Comparison of ENCODE assay signal across 12 cellular contexts in genomic region chr6:81981812-81982211, GRCh38.
DNase-seq lines count a peak whose midpoint lies in the region; ATAC-seq and TF ChIP-seq lines count a peak whose summit lies in the region.
"Had no signal": no experiment of that assay in that cellular context is flagged by ENCODE, and none has a peak within 500 bp of the region (broad histone marks: within the 10 kb centered on the region; RNA-seq: fewer than 3 reads in every experiment).

No MANE protein-coding gene starts in this region.

- H3K36me3 Mint-ChIP-seq in Calu3 (ENCODE audit: insufficient read depth, unreplicated experiment) = no peaks in the 10 kb centered on the region
- H3K36me3 Mint-ChIP-seq in HFFc6 (ENCODE audit: low read depth) = 0 out of 2 replicates have a peak, but pooled peaks cover 5% of the 10 kb centered on the region
- H3K36me3 Mint-ChIP-seq in WTC11 = no peaks in the 10 kb centered on the region; the same call in 1 of the 2 replicates

- peak overlapping the region; percentile 32 for H3K4me2 ChIP-seq in SK-N-SH

- peak overlapping the region; percentile 43 to 69; a peak in 3 of 4 replicates for H3K27ac ChIP-seq in SK-N-SH (ENCODE audit: low read depth in 2 of 2, low read length in 1 of 2)
- H3K27ac ChIP-seq: gastrocnemius medialis, testis had no signal

- H3K36me3 ChIP-seq in SK-N-SH (replicated peaks in 1 of 2; ENCODE audit: control insufficient read depth in 1 of 2, insufficient read depth in 2 of 2, low read length in 1 of 2) = peaks cover 0 to 2% of the 10 kb centered on the region in 2 experiments
- H3K36me3 ChIP-seq: gastrocnemius medialis had no signal

- H2AFZ ChIP-seq in SK-N-SH (ENCODE audit: low read depth) = peak overlapping the region; percentile 52; the same call in 1 of the 2 replicates

- peak; percentile 23 for DNase-seq in Calu3
- peak; percentile 72 for DNase-seq in HFFc6
- no peak for DNase-seq in SK-N-SH
- DNase-seq in glomerular endothelial cell (ENCODE audit: extremely low read depth, low read depth, low spot score) = peak; percentile 39
- no peak for DNase-seq in UCSD-AML1 (lab: John Stamatoyannopoulos, UW; ENCODE audit: unreplicated experiment)
- no peak for DNase-seq in WTC11 (ENCODE audit: low spot score)
- no peak for DNase-seq in effector CD8-positive, alpha-beta T cell (lab: John Stamatoyannopoulos, UW)
- DNase-seq in ureter (ENCODE audit: low spot score) = no peak
- DNase-seq: activated CD4-positive, alpha-beta T cell treated with anti-CD3 and anti-CD28 coated beads for 48 hours; COR-L47; gastrocnemius medialis; testis had no signal

- TF ChIP-seq CTCF in Calu3 (IDR thresholded peaks at IDR 0.05; ENCODE audit: unreplicated experiment) (no peak), HFFc6 (IDR thresholded peaks at IDR 0.05) (no peak), SK-N-SH (IDR thresholded peaks at IDR 0.05) (no peak), WTC11 (IDR thresholded peaks at IDR 0.05) (no peak)

- no peaks in the 10 kb centered on the region; a peak in 1 of 4 replicates for H3K4me1 ChIP-seq in SK-N-SH (ENCODE audit: control insufficient read depth in 1 of 2, insufficient read depth in 2 of 2, low read depth in 1 of 2, low read length in 1 of 2)
- H3K4me1 ChIP-seq: gastrocnemius medialis, testis had no signal

- no peaks in the 10 kb centered on the region for H4K20me1 ChIP-seq in SK-N-SH (ENCODE audit: insufficient read depth)

- CTCF ChIA-PET in Calu3 (lab: Charles Lee) = interaction anchor here (0.7 to 1.0 kb wide), 3 partner anchors 59 to 1543 kb away, joined by 3 to 4 read pairs (median 3); partner anchors contain the start of gene TENT5A
- CTCF ChIA-PET in SK-N-SH (lab: Yijun Ruan, JAX) = interaction anchor here (0.8 kb wide), 1 partner anchor 224 kb away, joined by 3 read pairs; no protein-coding TSS in a partner anchor
- CTCF ChIA-PET in WTC11 (lab: Charles Lee) = no interaction called here

- peaks cover 6% of the 10 kb centered on the region for H3F3A ChIP-seq in SK-N-SH (replicated peaks; ENCODE audit: insufficient read depth)

- H3K79me2 ChIP-seq in SK-N-SH (ENCODE audit: insufficient read depth) = no peaks in the 10 kb centered on the region

- WGBS in SK-N-SH (ENCODE audit: low lambda C conversion rate) = 6% methylated on average over 1 of the region's 1 CpG

- POLR2A ChIA-PET in SK-N-SH (lab: Yijun Ruan, JAX) = no interaction called here
- POLR2A ChIA-PET in WTC11 (lab: Charles Lee) = no interaction called here

- H3K4me1 Mint-ChIP-seq in Calu3 (ENCODE audit: low read depth, unreplicated experiment) = peaks cover 17% of the 10 kb centered on the region
- peaks cover 71% of the 10 kb centered on the region for H3K4me1 Mint-ChIP-seq in HFFc6 (ENCODE audit: low read depth)
- H3K4me1 Mint-ChIP-seq in WTC11 = peaks cover 18% of the 10 kb centered on the region

- no peak for ATAC-seq in WTC11
- ATAC-seq: gastrocnemius medialis had no signal

- H3K4me3 ChIP-seq in SK-N-SH (ENCODE audit: low read depth in 2 of 2, low read length in 1 of 2) = no peak overlapping the region
- H3K4me3 ChIP-seq: gastrocnemius medialis, testis had no signal

- H3K9me2 ChIP-seq in SK-N-SH = no peaks in the 10 kb centered on the region

- no peaks in the 10 kb centered on the region for H3K27me3 ChIP-seq in SK-N-SH (ENCODE audit: insufficient read depth)
- H3K27me3 ChIP-seq: gastrocnemius medialis, testis had no signal

- peak overlapping the region; percentile 31; the same call in 1 of the 2 replicates for H3K9ac ChIP-seq in SK-N-SH

- no peaks in the 10 kb centered on the region for H3K9me3 Mint-ChIP-seq in Calu3 (ENCODE audit: low read depth, unreplicated experiment)
- no peaks in the 10 kb centered on the region; the same call in 1 of the 2 replicates for H3K9me3 Mint-ChIP-seq in HFFc6
- H3K9me3 Mint-ChIP-seq in WTC11 = peaks cover 23% of the 10 kb centered on the region

- no TSS peak for BruUV-seq in Calu3 (replicated peaks; lab: Mats Ljungman, UMichigan)

- peak in 1 of 2 experiments; percentile 73; a peak in 1 of 4 replicates for TF ChIP-seq EP300 in SK-N-SH (IDR thresholded peaks at IDR 0.05; ENCODE audit: borderline replicate concordance in 1 of 2, low read depth in 1 of 2, low read length in 1 of 2)

- no peak overlapping the region for H3K4me3 Mint-ChIP-seq in Calu3 (ENCODE audit: low read depth, unreplicated experiment)
- H3K4me3 Mint-ChIP-seq in HFFc6 = peak overlapping the region; percentile 71
- no peak overlapping the region for H3K4me3 Mint-ChIP-seq in WTC11

- intact Hi-C loops in Calu3 (cut with micrococcal nuclease; ENCODE audit: unreplicated experiment) = loop anchor here (2.0 to 10.0 kb wide), 7 partner anchors 143 to 877 kb away; no protein-coding TSS in a partner anchor

- H3K9me3 ChIP-seq in SK-N-SH = peaks cover 12% of the 10 kb centered on the region; the same call in 1 of the 2 replicates
- H3K9me3 ChIP-seq: gastrocnemius medialis, testis had no signal

- peak overlapping the region; percentile 53 for H3K27ac Mint-ChIP-seq in Calu3 (ENCODE audit: unreplicated experiment)
- peak overlapping the region; percentile 82 for H3K27ac Mint-ChIP-seq in HFFc6
- H3K27ac Mint-ChIP-seq in WTC11 = no peak overlapping the region

- H3K27me3 Mint-ChIP-seq in Calu3 (ENCODE audit: unreplicated experiment) (no peaks in the 10 kb centered on the region), HFFc6 (ENCODE audit: insufficient read depth) (no peaks in the 10 kb centered on the region), WTC11 (ENCODE audit: low read depth) (no peaks in the 10 kb centered on the region)

- TF ChIP-seq RAD21 in SK-N-SH (IDR thresholded peaks at IDR 0.05; ENCODE audit: low read length) = no peak

TF ChIP-seq in SK-N-SH, 30 proteins besides CTCF, POLR2A, EP300 and RAD21:
- TF ChIP-seq MEF2A (IDR thresholded peaks at IDR 0.05; ENCODE audit: borderline replicate concordance, low read depth) (peak; percentile 67; the same call in 1 of the 2 replicates), YY1 (IDR thresholded peaks at IDR 0.05; ENCODE audit: low read depth) (no peak), POLR2AphosphoS5 (IDR thresholded peaks at IDR 0.05; ENCODE audit: low read depth, low read length) (peak; percentile 24; the same call in 1 of the 2 replicates), NFIC (IDR thresholded peaks at IDR 0.05; ENCODE audit: borderline replicate concordance) (peak; percentile 20; the same call in 1 of the 2 replicates), PBX3 (IDR thresholded peaks at IDR 0.05) (peak; percentile 41; the same call in 1 of the 2 replicates), FOSL2 (IDR thresholded peaks at IDR 0.05; ENCODE audit: borderline replicate concordance, low read depth) (peak; percentile 89), TCF12 (IDR thresholded peaks at IDR 0.05) (peak; percentile 69), CHD2 (IDR thresholded peaks at IDR 0.05; ENCODE audit: low read length, partially characterized antibody) (no peak), JUND (IDR thresholded peaks at IDR 0.05) (peak; percentile 86)

TF ChIP-seq in WTC11, 78 proteins besides CTCF, POLR2A, EP300 and RAD21 (continues in another document):
- TF ChIP-seq JAZF1 (CRISPR knock-in tag; IDR thresholded peaks at IDR 0.05) = no peak
- no peak for TF ChIP-seq MYBL2 (CRISPR knock-in tag; IDR thresholded peaks at IDR 0.05)
- no peak for TF ChIP-seq MXD4 (CRISPR knock-in tag; IDR thresholded peaks at IDR 0.05; ENCODE audit: borderline replicate concordance)
- TF ChIP-seq, protein P1, sequence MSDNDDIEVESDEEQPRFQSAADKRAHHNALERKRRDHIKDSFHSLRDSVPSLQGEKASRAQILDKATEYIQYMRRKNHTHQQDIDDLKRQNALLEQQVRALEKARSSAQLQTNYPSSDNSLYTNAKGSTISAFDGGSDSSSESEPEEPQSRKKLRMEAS (CRISPR knock-in tag; IDR thresholded peaks at IDR 0.05) = no peak
- TF ChIP-seq SOX15 (CRISPR knock-in tag; IDR thresholded peaks at IDR 0.05) = no peak
- TF ChIP-seq SP1 (CRISPR knock-in tag; conservative IDR thresholded peaks at IDR 0.05) = no peak
- no peak for TF ChIP-seq ZNF317 (CRISPR knock-in tag; IDR thresholded peaks at IDR 0.05; ENCODE audit: borderline replicate concordance, low read depth)
- TF ChIP-seq JUN (CRISPR knock-in tag; IDR thresholded peaks at IDR 0.05) = no peak
- TF ChIP-seq TCF7 (CRISPR knock-in tag; IDR thresholded peaks at IDR 0.05; ENCODE audit: low read depth) = no peak
- no peak for TF ChIP-seq AR (CRISPR knock-in tag; IDR thresholded peaks at IDR 0.05)
- no peak for TF ChIP-seq ZBTB21 (CRISPR knock-in tag; IDR thresholded peaks at IDR 0.05; ENCODE audit: borderline replicate concordance)
- no peak for TF ChIP-seq GTF2I (CRISPR knock-in tag; conservative IDR thresholded peaks at IDR 0.05)
- TF ChIP-seq NR1H2 (CRISPR knock-in tag; IDR thresholded peaks at IDR 0.05) = no peak
- no peak for TF ChIP-seq TEAD4 (CRISPR knock-in tag; IDR thresholded peaks at IDR 0.05)
- TF ChIP-seq E2F1 (CRISPR knock-in tag; IDR thresholded peaks at IDR 0.05) = no peak

Comparison
In these comparisons a context has a peak if more than half of its experiments do, and no peak if none do; other contexts are left out.
1. DNase-seq: peak in Calu3 (single experiment), HFFc6 (single experiment) and glomerular endothelial cell (single experiment); none in SK-N-SH (single experiment), UCSD-AML1 (single experiment), WTC11 (single experiment), effector CD8-positive, alpha-beta T cell (single experiment) and ureter (single experiment).